Comparison of ENCODE assay signal across 10 cellular contexts in the genomic region with DNA sequence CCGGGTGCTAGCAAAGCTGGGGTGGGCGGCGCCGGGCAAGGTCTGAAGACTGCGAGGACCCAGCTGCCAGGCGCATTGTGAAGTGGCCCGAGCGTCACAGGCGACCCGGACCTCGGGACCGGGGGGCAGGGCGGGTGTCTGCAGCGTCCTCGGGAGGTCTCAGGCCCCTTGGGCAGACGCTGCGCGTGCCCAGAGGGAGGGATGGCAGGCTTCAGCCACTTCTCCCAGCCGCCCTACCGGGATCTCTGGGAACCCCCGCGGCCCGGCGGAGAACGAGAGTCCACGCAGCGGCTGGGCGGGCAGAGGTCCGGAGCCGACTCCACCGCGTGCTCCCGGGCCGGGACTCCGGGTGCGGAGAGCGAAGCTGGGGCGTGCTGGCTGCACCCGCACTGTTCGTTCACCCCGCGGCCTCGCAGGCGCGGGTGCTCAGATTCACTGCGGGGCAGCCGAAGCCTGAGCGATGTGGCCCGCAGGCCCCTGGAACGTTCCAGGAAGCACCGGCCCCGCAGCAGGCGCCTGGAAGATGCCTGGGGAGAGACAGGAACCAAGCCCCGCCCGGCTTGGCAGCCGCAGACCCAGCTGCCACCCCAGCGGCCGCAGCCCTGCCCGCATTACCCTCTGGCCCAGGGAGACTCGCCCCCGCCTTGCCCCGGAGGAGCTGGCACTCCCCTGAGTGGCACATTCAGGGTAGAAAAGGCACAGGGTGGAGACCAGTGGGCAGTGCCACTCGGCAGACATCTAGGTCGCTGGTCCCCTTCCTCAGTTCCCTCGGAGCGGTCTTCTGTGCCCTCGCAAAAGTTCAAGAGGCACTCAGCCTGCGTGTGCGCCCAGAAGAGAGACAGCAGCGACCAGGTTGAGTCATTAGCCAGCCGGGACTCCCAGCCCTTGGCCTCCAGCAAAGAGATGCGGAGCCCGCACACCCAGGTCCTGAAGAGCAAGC. TPM values are rescaled to one million over a fixed set of nuclear protein-coding genes. Genes with fewer than 3 reads are reported as not detected.
DNase-seq lines count a peak whose midpoint lies in the region; ATAC-seq and TF ChIP-seq lines count a peak whose summit lies in the region.
"Had no signal": no experiment of that assay in that cellular context is flagged by ENCODE, and none has a peak within 500 bp of the region (broad histone marks: within the 10 kb centered on the region; RNA-seq: fewer than 3 reads in every experiment).

A gene (plus strand): TSS at position 141 of the 940 bp plus-strand sequence. CDS start 61 bp downstream, at position 202.

- no TSS peak for BruUV-seq in mammary epithelial cell (replicated peaks; lab: Mats Ljungman, UMichigan)

- H3K9me3 ChIP-seq in mammary epithelial cell (replicated peaks; ENCODE audit: insufficient read depth, low read length) (peaks cover 2% of the 10 kb centered on the region), upper lobe of left lung (no peaks in the 10 kb centered on the region)

- no peaks in the 10 kb centered on the region for H3K36me3 ChIP-seq in mammary epithelial cell (ENCODE audit: insufficient read depth, low read length)
- no peaks in the 10 kb centered on the region for H3K36me3 ChIP-seq in upper lobe of left lung

- POLR2A ChIA-PET in HEK293T (lab: Yijun Ruan, JAX) = no interaction called here

- CTCF ChIA-PET in activated CD8-positive, alpha-beta memory T cell treated with anti-CD3 and anti-CD28 coated beads, Interleukin-2, amount 10 ng/mL, durations not matched to agents 7 days and 5 days (lab: Charles Lee) = no interaction called here
- CTCF ChIA-PET in mammary epithelial cell (lab: Charles Lee; ENCODE audit: low non-redundant PET) = no interaction called here
- CTCF ChIA-PET in HEK293T (lab: Yijun Ruan, JAX) = no interaction called here

- no peak for TF ChIP-seq POLR2A in upper lobe of left lung (IDR thresholded peaks at IDR 0.05)

- no peaks in the 10 kb centered on the region for H3K36me3 Mint-ChIP-seq in activated CD8-positive, alpha-beta memory T cell treated with anti-CD3 and anti-CD28 coated beads, Interleukin-2, amount 10 ng/mL, durations not matched to agents 7 days and 5 days

- no peaks in the 10 kb centered on the region for H3K4me1 Mint-ChIP-seq in activated CD8-positive, alpha-beta memory T cell treated with anti-CD3 and anti-CD28 coated beads, Interleukin-2, amount 10 ng/mL, durations not matched to agents 7 days and 5 days

- TF ChIP-seq CTCF in mammary epithelial cell (conservative IDR thresholded peaks at IDR 0.05 in 1 of 2, IDR thresholded peaks at IDR 0.05 in 1 of 2; ENCODE audit: extremely low read depth in 1 of 2, insufficient read depth in 1 of 2, low read depth in 1 of 2, low read length in 2 of 2) = no peak
- no peak for TF ChIP-seq CTCF in upper lobe of left lung (IDR thresholded peaks at IDR 0.05)

- peak; percentile 16 for ATAC-seq in activated CD8-positive, alpha-beta memory T cell treated with anti-CD3 and anti-CD28 coated beads, Interleukin-2, amount 10 ng/mL, durations not matched to agents 7 days and 5 days
- ATAC-seq in left lobe of liver = peak; percentile 53
- ATAC-seq in upper lobe of left lung (ENCODE audit: low FRiP score in 2 of 2) = peak; percentile 62 to 76
- no peak for ATAC-seq in GM19397 (IDR thresholded peaks at IDR 0.05; ENCODE audit: unreplicated experiment)

- no peaks in the 10 kb centered on the region for H3K9me3 Mint-ChIP-seq in activated CD8-positive, alpha-beta memory T cell treated with anti-CD3 and anti-CD28 coated beads, Interleukin-2, amount 10 ng/mL, durations not matched to agents 7 days and 5 days (ENCODE audit: low read depth)

- peak within 1 kb of the TSS; percentile 75 for H2AFZ ChIP-seq in mammary epithelial cell (ENCODE audit: low read depth, low read length)

- H3K4me1 ChIP-seq in mammary epithelial cell (ENCODE audit: insufficient read depth, low read length) = peaks cover 8% of the 10 kb centered on the region
- peaks cover 0 to 10% (median 5%) of the 10 kb centered on the region in 4 donors for H3K4me1 ChIP-seq in upper lobe of left lung

- dilution Hi-C loops in mammary epithelial cell (cut with HindIII; ENCODE audit: low sequenced_read_pairs) = no loop called here

- H3K27me3 Mint-ChIP-seq in activated CD8-positive, alpha-beta memory T cell treated with anti-CD3 and anti-CD28 coated beads, Interleukin-2, amount 10 ng/mL, durations not matched to agents 7 days and 5 days = peaks cover 24% of the 10 kb centered on the region

- H4K20me1 ChIP-seq in mammary epithelial cell (ENCODE audit: insufficient read depth, low read length) = no peaks in the 10 kb centered on the region

- intact Hi-C loops in mammary epithelial cell (cut with micrococcal nuclease) = no loop called here

- no peak within 1 kb of the TSS for H3K9ac ChIP-seq in mammary epithelial cell (ENCODE audit: insufficient read depth, low read length)

- peak within 1 kb of the TSS; percentile 86 for H3K4me2 ChIP-seq in mammary epithelial cell (ENCODE audit: insufficient read depth, low read depth, low read length)

- H3K79me2 ChIP-seq in mammary epithelial cell (ENCODE audit: insufficient read depth, low read length) = no peaks in the 10 kb centered on the region

- H3K4me3 ChIP-seq in mammary epithelial cell (replicated peaks in 1 of 3; ENCODE audit: insufficient read depth in 1 of 3, low read depth in 2 of 3, low read length in 3 of 3) (peak within 1 kb of the TSS; percentile 28 to 42 (median 34)), upper lobe of left lung (peak within 1 kb of the TSS in 3 of 4 donors; percentile 30 to 43 (median 43))

- WGBS in mammary epithelial cell (ENCODE audit: low coverage, missing lambda C conversion rate) = 33% methylated on average over 12 of the region's 73 CpGs
- 33 to 47% methylated on average over 1 to 39 of the region's 73 CpGs for WGBS in upper lobe of left lung, 2 donors

- in situ Hi-C loops in mammary epithelial cell (cut with MboI; ENCODE audit: low sequenced_read_pairs in 2 of 2) = no loop called here

- no peak within 1 kb of the TSS for H3K4me3 Mint-ChIP-seq in activated CD8-positive, alpha-beta memory T cell treated with anti-CD3 and anti-CD28 coated beads, Interleukin-2, amount 10 ng/mL, durations not matched to agents 7 days and 5 days

- H3K27me3 ChIP-seq in mammary epithelial cell (ENCODE audit: insufficient read depth, low read length) (peaks cover 16% of the 10 kb centered on the region), upper lobe of left lung (peaks cover 0 to 5% (median 0%) of the 10 kb centered on the region in 4 donors)

- H3K27ac ChIP-seq in mammary epithelial cell (ENCODE audit: insufficient read depth, low read depth, low read length) (no peak within 1 kb of the TSS), upper lobe of left lung (no peak within 1 kb of the TSS)

- H3K27ac Mint-ChIP-seq in activated CD8-positive, alpha-beta memory T cell treated with anti-CD3 and anti-CD28 coated beads, Interleukin-2, amount 10 ng/mL, durations not matched to agents 7 days and 5 days = no peak within 1 kb of the TSS

- TF ChIP-seq EP300 in upper lobe of left lung (IDR thresholded peaks at IDR 0.05) = no peak

- DNase-seq in activated CD8-positive, alpha-beta memory T cell treated with anti-CD3 and anti-CD28 coated beads, Interleukin-2, amount 10 ng/mL, durations not matched to agents 7 days and 5 days = no peak
- no peak for DNase-seq in activated CD8-positive, alpha-beta memory T cell treated with anti-CD3 and anti-CD28 coated beads for 24 hours
- no peak for DNase-seq in mammary epithelial cell
- DNase-seq in left lobe of liver (ENCODE audit: low spot score) = no peak
- peak in 1 of 2 donors; percentile 85 for DNase-seq in upper lobe of left lung
- DNase-seq in HEK293T (ENCODE audit: extremely low spot score) = no peak
- no peak for DNase-seq in medulla oblongata (ENCODE audit: extremely low spot score)
- DNase-seq: SHP77 had no signal

TF ChIP-seq in HEK293T, 16 proteins besides CTCF, POLR2A, EP300 and RAD21:
- TF ChIP-seq CTBP1 (IDR thresholded peaks at IDR 0.05; ENCODE audit: borderline replicate concordance) (no peak), BHLHE40 (IDR thresholded peaks at IDR 0.05; ENCODE audit: borderline replicate concordance) (no peak), ZNF384 (IDR thresholded peaks at IDR 0.05) (no peak), L3MBTL2 (conservative IDR thresholded peaks at IDR 0.05) (no peak), FOXM1 (IDR thresholded peaks at IDR 0.05; ENCODE audit: borderline replicate concordance) (no peak), NFRKB (IDR thresholded peaks at IDR 0.05) (no peak), LEF1 (IDR thresholded peaks at IDR 0.05; ENCODE audit: borderline replicate concordance) (no peak), FOXK2 (IDR thresholded peaks at IDR 0.05) (no peak), FOXA1 (IDR thresholded peaks at IDR 0.05) (no peak), SP1 (IDR thresholded peaks at IDR 0.05) (no peak), ARNT (IDR thresholded peaks at IDR 0.05) (no peak)
- TF ChIP-seq, protein P1, sequence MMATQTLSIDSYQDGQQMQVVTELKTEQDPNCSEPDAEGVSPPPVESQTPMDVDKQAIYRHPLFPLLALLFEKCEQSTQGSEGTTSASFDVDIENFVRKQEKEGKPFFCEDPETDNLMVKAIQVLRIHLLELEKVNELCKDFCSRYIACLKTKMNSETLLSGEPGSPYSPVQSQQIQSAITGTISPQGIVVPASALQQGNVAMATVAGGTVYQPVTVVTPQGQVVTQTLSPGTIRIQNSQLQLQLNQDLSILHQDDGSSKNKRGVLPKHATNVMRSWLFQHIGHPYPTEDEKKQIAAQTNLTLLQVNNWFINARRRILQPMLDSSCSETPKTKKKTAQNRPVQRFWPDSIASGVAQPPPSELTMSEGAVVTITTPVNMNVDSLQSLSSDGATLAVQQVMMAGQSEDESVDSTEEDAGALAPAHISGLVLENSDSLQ (IDR thresholded peaks at IDR 0.05) = no peak

RNA-seq across cellular contexts. Expression of the gene that starts here (rescaled TPM):
- not detected for total RNA-seq in activated CD8-positive, alpha-beta memory T cell treated with anti-CD3 and anti-CD28 coated beads, Interleukin-2, amount 10 ng/mL, durations not matched to agents 7 days and 5 days
- total RNA-seq in mammary epithelial cell (not detected), left lobe of liver (not detected), upper lobe of left lung (not detected)
- polyA plus RNA-seq in mammary epithelial cell = not detected
- not detected for polyA minus RNA-seq in mammary epithelial cell
- total RNA-seq: mononuclear cell had no signal

Comparison
In these comparisons a context has a peak if more than half of its experiments do, and no peak if none do; other contexts are left out.
1. Peak in ATAC-seq in activated CD8-positive, alpha-beta memory T cell treated with anti-CD3 and anti-CD28 coated beads, Interleukin-2, amount 10 ng/mL, durations not matched to agents 7 days and 5 days; RNA of the gene not detected or under 1 TPM.
2. Peak in ATAC-seq in left lobe of liver; RNA of the gene not detected or under 1 TPM.
3. Peak in ATAC-seq and H3K4me3 ChIP-seq in upper lobe of left lung; RNA of the gene not detected or under 1 TPM.